ENCODE assay signal across 10 cellular contexts in genomic region chr22:42376721-42377177, GRCh38. TPM values are rescaled to one million over a fixed set of nuclear protein-coding genes. Genes with fewer than 3 reads are reported as not detected.
DNase-seq lines count a peak whose midpoint lies in the region; ATAC-seq and TF ChIP-seq lines count a peak whose summit lies in the region.
"Had no signal": no experiment of that assay in that cellular context is flagged by ENCODE, and none has a peak within 500 bp of the region (broad histone marks: within the 10 kb centered on the region; RNA-seq: fewer than 3 reads in every experiment).

No MANE protein-coding gene starts in this region.

- no peaks in the 10 kb centered on the region for H3K9me3 ChIP-seq in fibroblast of lung (ENCODE audit: control insufficient read depth, insufficient read depth, low read depth, low read length)
- H3K9me3 ChIP-seq: SJSA1 had no signal

- no peak overlapping the region for H3K9ac ChIP-seq in fibroblast of lung (ENCODE audit: insufficient read depth, low read length)

- no peaks in the 10 kb centered on the region for H3K36me3 ChIP-seq in fibroblast of lung (ENCODE audit: control insufficient read depth, insufficient read depth, low read length)
- H3K36me3 ChIP-seq: SJSA1 had no signal

- DNase-seq in EL, result peak; percentile 34
- peak; percentile 87 for DNase-seq in NCI-H524 treated with DMSO at 0.1 percent for 48 hours (lab: John Stamatoyannopoulos, UW)
- DNase-seq in fibroblast of lung (ENCODE audit: low read depth in 2 of 2), result peak; percentile 20 to 89
- DNase-seq in omental fat pad (ENCODE audit: low spot score), result no peak
- DNase-seq in amygdala (lab: John Stamatoyannopoulos, UW), result no peak
- DNase-seq in occipital lobe (lab: John Stamatoyannopoulos, UW), result no peak
- DNase-seq in NCI-H146 treated with DMSO at 0.1 percent for 48 hours (lab: John Stamatoyannopoulos, UW; ENCODE audit: unreplicated experiment), result no peak
- DNase-seq: mammary epithelial cell had no signal

- H3K4me2 ChIP-seq in fibroblast of lung (ENCODE audit: extremely low read depth, insufficient read depth, low read length), result peak overlapping the region; percentile 44

- H2AFZ ChIP-seq in fibroblast of lung (ENCODE audit: low read length), result no peak overlapping the region

- no peak overlapping the region for H3K27ac ChIP-seq in fibroblast of lung (ENCODE audit: insufficient read depth, low read length)
- H3K27ac ChIP-seq: SJSA1 had no signal

- H3K27me3 ChIP-seq in fibroblast of lung (ENCODE audit: control insufficient read depth, insufficient read depth, low read length), result no peaks in the 10 kb centered on the region

- H3K4me3 ChIP-seq in fibroblast of lung (replicated peaks in 1 of 4; ENCODE audit: control extremely low read depth in 1 of 4, insufficient read depth in 1 of 4, low read depth in 3 of 4, low read length in 4 of 4), result no peak overlapping the region
- H3K4me3 ChIP-seq: SJSA1 had no signal

- no peak for TF ChIP-seq CTCF in fibroblast of lung (conservative IDR thresholded peaks at IDR 0.05 in 1 of 2, IDR thresholded peaks at IDR 0.05 in 1 of 2; ENCODE audit: low read depth in 1 of 2, low read length in 2 of 2)
- no peak for TF ChIP-seq CTCF in omental fat pad (IDR thresholded peaks at IDR 0.05)

- peaks cover 2% of the 10 kb centered on the region for H3K4me1 ChIP-seq in fibroblast of lung (ENCODE audit: control insufficient read depth, extremely low read depth, insufficient read depth, low read length)
- H3K4me1 ChIP-seq: SJSA1 had no signal

- no peaks in the 10 kb centered on the region for H4K20me1 ChIP-seq in fibroblast of lung (ENCODE audit: control insufficient read depth, extremely low read depth, insufficient read depth, low read length)

- ATAC-seq in omental fat pad (ENCODE audit: low FRiP score) (peak; percentile 33), HG02798 (IDR thresholded peaks at IDR 0.05; ENCODE audit: poor library complexity, unreplicated experiment) (no peak)

- H3K79me2 ChIP-seq in fibroblast of lung (ENCODE audit: control insufficient read depth, insufficient read depth, low read length), result no peaks in the 10 kb centered on the region

RNA-seq across cellular contexts. Expression of gene NFAM1, which starts 55.5 kb away (rescaled TPM):
- total RNA-seq in fibroblast of lung (0.17 TPM in 1 of 2 replicates, not detected in the other), omental fat pad (10 to 100 TPM in 1 of 4 donors, 1 to 10 TPM in 3; 4.9 to 14.0 (median 6.3) TPM), occipital lobe (0.62 TPM)
- polyA plus RNA-seq in fibroblast of lung, result not detected in 2 replicates
- 0.02 TPM in 1 of 2 replicates, not detected in the other for polyA plus RNA-seq in fibroblast of lung (2012)
- polyA minus RNA-seq in fibroblast of lung (ENCODE audit: low replicate concordance), result not detected in 2 replicates
- total RNA-seq: SJSA1 had no signal
- polyA plus RNA-seq: mammary epithelial cell had no signal

Comparison
In these comparisons a context has a peak if more than half of its experiments do, and no peak if none do; other contexts are left out.
1. DNase-seq: peak in EL (single experiment), NCI-H524 treated with DMSO at 0.1 percent for 48 hours (single experiment) and fibroblast of lung (2 of 2); none in omental fat pad (single experiment), amygdala (0 of 56), occipital lobe (single experiment) and NCI-H146 treated with DMSO at 0.1 percent for 48 hours (single experiment).